ENCODE assay signal across 26 cellular contexts in the genomic region with DNA sequence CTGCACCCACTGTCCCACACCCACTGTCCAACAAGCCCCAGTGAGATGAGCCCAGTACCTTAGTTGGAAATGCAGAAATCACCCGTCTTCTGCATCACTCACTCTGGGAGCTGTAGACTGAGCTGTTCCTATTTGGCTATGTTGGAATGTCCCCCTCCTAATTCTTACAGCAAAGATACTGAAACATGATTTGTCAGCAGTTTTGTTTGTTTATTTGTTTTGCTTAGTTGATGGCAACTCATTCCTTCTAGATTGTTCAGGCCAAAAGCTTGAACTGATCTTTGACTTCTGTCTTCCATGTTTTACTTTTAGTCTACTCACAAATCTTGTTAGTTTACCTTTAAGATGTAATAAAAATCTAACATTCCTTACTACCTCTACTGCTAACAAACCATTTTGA.
"Had no signal": no experiment of that assay in that cellular context is flagged by ENCODE, and none has a peak within 500 bp of the region (broad histone marks: within the 10 kb centered on the region; RNA-seq: fewer than 3 reads in every experiment).

No MANE protein-coding gene starts in this region.

- FAIRE-seq: endometrium, islet of Langerhans, keratinocyte had no signal

- H3K27ac Mint-ChIP-seq: dendritic cell treated with granulocyte-macrophage colony-stimulating factor and Interleukin-4, amounts not matched to agents 40 ng/mL and 50 ng/mL, for 4 days; memory B cell; naive thymus-derived CD4-positive, alpha-beta T cell had no signal

- H3K36me3 Mint-ChIP-seq: memory B cell; naive thymus-derived CD4-positive, alpha-beta T cell had no signal

- H3K4me1 ChIP-seq: colonic mucosa, esophagus squamous epithelium, gastrocnemius medialis, heart right ventricle, left lung, lower lobe of right lung had no signal

- ATAC-seq: esophagus mucosa; gastrocnemius medialis; heart right ventricle; left cardiac atrium; left lung; left ventricle myocardium superior; lower lobe of right lung; naive thymus-derived CD4-positive, alpha-beta T cell had no signal

- H3K36me3 ChIP-seq: colonic mucosa, esophagus squamous epithelium, gastrocnemius medialis, heart right ventricle, left lung, lower lobe of right lung had no signal

- H3K9me3 ChIP-seq: colonic mucosa, gastrocnemius medialis had no signal

- H3K4me3 ChIP-seq: colonic mucosa, esophagus squamous epithelium, gastrocnemius medialis, heart right ventricle, left lung, lower lobe of right lung had no signal

- H3K4me3 Mint-ChIP-seq: dendritic cell treated with granulocyte-macrophage colony-stimulating factor and Interleukin-4, amounts not matched to agents 40 ng/mL and 50 ng/mL, for 4 days; memory B cell had no signal

- H3K27me3 Mint-ChIP-seq: dendritic cell treated with granulocyte-macrophage colony-stimulating factor and Interleukin-4, amounts not matched to agents 40 ng/mL and 50 ng/mL, for 4 days; memory B cell; naive thymus-derived CD4-positive, alpha-beta T cell had no signal

- H3K27ac ChIP-seq: colonic mucosa, epithelial cell of prostate, esophagus squamous epithelium, gastrocnemius medialis, heart right ventricle, left lung, lower lobe of right lung had no signal

- H3K27me3 ChIP-seq: colonic mucosa, esophagus squamous epithelium, gastrocnemius medialis, heart right ventricle, left lung had no signal

- DNase-seq: colonic mucosa; cortex of kidney; effector CD8-positive, alpha-beta T cell; erythroblast; esophagus squamous epithelium; foreskin fibroblast; foreskin melanocyte; gastrocnemius medialis; glutamatergic neuron; head of caudate nucleus; heart right ventricle; hippocampal formation; left cardiac atrium; left lung; left ventricle myocardium superior; lower lobe of right lung; mesendoderm; midbrain; naive thymus-derived CD4-positive, alpha-beta T cell had no signal

- H3K4me1 Mint-ChIP-seq: memory B cell; naive thymus-derived CD4-positive, alpha-beta T cell had no signal
